Comparison of ENCODE assay signal across 10 cellular contexts in genomic region chrX:24493740-24494543, GRCh38. TPM values are rescaled to one million over a fixed set of nuclear protein-coding genes. Genes with fewer than 3 reads are reported as not detected.
DNase-seq lines count a peak whose midpoint lies in the region; ATAC-seq, FAIRE-seq and TF ChIP-seq lines count a peak whose summit lies in the region.
"Had no signal": no experiment of that assay in that cellular context is flagged by ENCODE, and none has a peak within 500 bp of the region (broad histone marks: within the 10 kb centered on the region; RNA-seq: fewer than 3 reads in every experiment).

No MANE protein-coding gene starts in this region.

- CTCF ChIA-PET in MCF 10A (lab: Yijun Ruan, JAX), result interaction anchor here (1.0 to 10.9 kb wide), 3 partner anchors 97 to 234 kb away, joined by 3 to 310 read pairs (median 10); no protein-coding TSS in a partner anchor
- CTCF ChIA-PET in mammary epithelial cell (lab: Charles Lee; ENCODE audit: low non-redundant PET), result no interaction called here
- CTCF ChIA-PET in HepG2 (lab: Yijun Ruan, JAX; ENCODE audit: low intra/inter-chr PET ratio, low total read pairs), result no interaction called here

- no peaks in the 10 kb centered on the region for H3K4me1 Mint-ChIP-seq in MCF 10A (ENCODE audit: insufficient read depth, unreplicated experiment)
- peaks cover 40% of the 10 kb centered on the region for H3K4me1 Mint-ChIP-seq in activated T-helper 1 cell treated with anti-CD3 and anti-CD28 coated beads, Interleukin-12 subunit alpha, Interleukin-12 subunit beta, Interleukin-2, Interleukin-4 antibody, amounts not matched to agents 30 ng/mL and 10 ng/mL and 1 ng/mL, durations not matched to agents 14 hours and 24 hours and 36 hours (ENCODE audit: low read depth)

- H3K9me3 ChIP-seq in mammary epithelial cell (replicated peaks; ENCODE audit: insufficient read depth, low read length) (no peaks in the 10 kb centered on the region), HepG2 (ENCODE audit: low read length) (no peaks in the 10 kb centered on the region), aorta (ENCODE audit: control insufficient read depth, low read length) (no peaks in the 10 kb centered on the region)
- H3K9me3 ChIP-seq: testis had no signal

- H3K27ac Mint-ChIP-seq in MCF 10A (ENCODE audit: low read depth, unreplicated experiment), result no peak overlapping the region
- peak overlapping the region; percentile 86 for H3K27ac Mint-ChIP-seq in activated T-helper 1 cell treated with anti-CD3 and anti-CD28 coated beads, Interleukin-12 subunit alpha, Interleukin-12 subunit beta, Interleukin-2, Interleukin-4 antibody, amounts not matched to agents 30 ng/mL and 10 ng/mL and 1 ng/mL, durations not matched to agents 14 hours and 24 hours and 36 hours

- no peaks in the 10 kb centered on the region for H3K79me2 ChIP-seq in mammary epithelial cell (ENCODE audit: insufficient read depth, low read length)
- H3K79me2 ChIP-seq in HepG2 (ENCODE audit: insufficient read depth, low read length), result no peaks in the 10 kb centered on the region

- 57% methylated on average over 6 of the region's 6 CpGs for WGBS in mammary epithelial cell (ENCODE audit: low coverage, missing lambda C conversion rate)
- 11% methylated on average over 5 of the region's 6 CpGs for WGBS in HepG2 (ENCODE audit: low lambda C conversion rate)
- WGBS in aorta, 2 donors, result 29 to 43% methylated on average over 6 of the region's 6 CpGs

- no peak overlapping the region for H3K4me3 Mint-ChIP-seq in MCF 10A (ENCODE audit: unreplicated experiment)
- H3K4me3 Mint-ChIP-seq in activated T-helper 1 cell treated with anti-CD3 and anti-CD28 coated beads, Interleukin-12 subunit alpha, Interleukin-12 subunit beta, Interleukin-2, Interleukin-4 antibody, amounts not matched to agents 30 ng/mL and 10 ng/mL and 1 ng/mL, durations not matched to agents 14 hours and 24 hours and 36 hours, result peak overlapping the region; percentile 33

- H3K9ac ChIP-seq in mammary epithelial cell (ENCODE audit: insufficient read depth, low read length) (no peak overlapping the region), HepG2 (ENCODE audit: insufficient read depth, low read depth, low read length) (no peak overlapping the region)

- H3K4me2 ChIP-seq in mammary epithelial cell (ENCODE audit: insufficient read depth, low read depth, low read length), result no peak overlapping the region
- H3K4me2 ChIP-seq in HepG2 (ENCODE audit: low read depth, low read length), result peak overlapping the region; percentile 63

- TF ChIP-seq POLR2A in HepG2 (IDR thresholded peaks at IDR 0.05; ENCODE audit: insufficient read depth in 1 of 2, low read depth in 2 of 2, low read length in 2 of 2), result no peak

- 0 out of 4 replicates have a peak, but pooled peaks of 1 of the 2 experiments have one; percentile 16 for TF ChIP-seq EP300 in HepG2 (IDR thresholded peaks at IDR 0.05; ENCODE audit: low read depth in 2 of 2, low read length in 2 of 2)
- TF ChIP-seq EP300 in HepG2 (CRISPR knock-in tag; IDR thresholded peaks at IDR 0.05; ENCODE audit: borderline replicate concordance), result no peak

- H3K4me3 ChIP-seq in mammary epithelial cell (replicated peaks in 1 of 3; ENCODE audit: insufficient read depth in 1 of 3, low read depth in 2 of 3, low read length in 3 of 3), result no peak overlapping the region
- H3K4me3 ChIP-seq in HepG2 (replicated peaks in 1 of 3; ENCODE audit: insufficient read depth in 1 of 3, low read depth in 2 of 3, low read length in 3 of 3), result peak overlapping the region in 2 of 3 experiments; percentile 10 to 13; a peak in 1 of 6 replicates
- H3K4me3 ChIP-seq in aorta (ENCODE audit: low read length in 2 of 2), result no peak overlapping the region
- H3K4me3 ChIP-seq: cardiac muscle cell, testis had no signal

- no peak for TF ChIP-seq RAD21 in HepG2 (CRISPR knock-in tag; IDR thresholded peaks at IDR 0.05)

- no peak overlapping the region for H3K27ac ChIP-seq in mammary epithelial cell (ENCODE audit: insufficient read depth, low read depth, low read length)
- peak overlapping the region; percentile 45 for H3K27ac ChIP-seq in HepG2 (ENCODE audit: extremely low read length, insufficient read depth, low read length)
- peak overlapping the region; percentile 12 for H3K27ac ChIP-seq in aorta (ENCODE audit: low read depth in 1 of 2, low read length in 2 of 2)
- H3K27ac ChIP-seq: testis had no signal

- FAIRE-seq in HepG2 (lab: Jason Lieb, UNC), result peak; percentile 89

- POLR2A ChIA-PET in MCF 10A (lab: Yijun Ruan, JAX), result interaction anchor here (0.5 to 3.8 kb wide), 4 partner anchors 28 to 344 kb away, joined by 3 to 15 read pairs (median 10); partner anchors contain the start of gene PDK3
- POLR2A ChIA-PET in HepG2 (lab: Yijun Ruan, JAX), result no interaction called here

- BruUV-seq in MCF 10A (replicated peaks; lab: Mats Ljungman, UMichigan), result no TSS peak
- BruUV-seq in mammary epithelial cell (replicated peaks; lab: Mats Ljungman, UMichigan), result no TSS peak
- no TSS peak for BruUV-seq in HepG2 (replicated peaks; lab: Mats Ljungman, UMichigan)

- in situ Hi-C loops in mammary epithelial cell (cut with MboI; ENCODE audit: low sequenced_read_pairs in 2 of 2) (no loop called here), HepG2 (cut with HindIII; ENCODE audit: extremely low pct_ligation_motif_present, low pct_unique_long_range_greater_than_20kb) (loop anchor here (10.0 kb wide), 1 partner anchor 99 kb away; no protein-coding TSS in a partner anchor)

- H3K36me3 Mint-ChIP-seq in MCF 10A (ENCODE audit: insufficient read depth, unreplicated experiment), result no peaks in the 10 kb centered on the region
- H3K36me3 Mint-ChIP-seq in activated T-helper 1 cell treated with anti-CD3 and anti-CD28 coated beads, Interleukin-12 subunit alpha, Interleukin-12 subunit beta, Interleukin-2, Interleukin-4 antibody, amounts not matched to agents 30 ng/mL and 10 ng/mL and 1 ng/mL, durations not matched to agents 14 hours and 24 hours and 36 hours (ENCODE audit: low read depth), result peaks cover 4% of the 10 kb centered on the region

- dilution Hi-C loops in mammary epithelial cell (cut with HindIII; ENCODE audit: low sequenced_read_pairs), result loop anchor here (5.0 kb wide), 1 partner anchor 97 kb away; no protein-coding TSS in a partner anchor

- H2AFZ ChIP-seq in mammary epithelial cell (ENCODE audit: low read depth, low read length) (no peak overlapping the region), HepG2 (ENCODE audit: low read length) (no peak overlapping the region)

- H4K20me1 ChIP-seq in mammary epithelial cell (ENCODE audit: insufficient read depth, low read length) (no peaks in the 10 kb centered on the region), HepG2 (ENCODE audit: insufficient read depth, low read length) (no peaks in the 10 kb centered on the region)

- no peaks in the 10 kb centered on the region for H3K36me3 ChIP-seq in mammary epithelial cell (ENCODE audit: insufficient read depth, low read length)
- H3K36me3 ChIP-seq in HepG2 (replicated peaks in 1 of 2; ENCODE audit: control insufficient read depth in 1 of 2, insufficient read depth in 2 of 2, low read length in 2 of 2), result no peaks in the 10 kb centered on the region
- no peaks in the 10 kb centered on the region for H3K36me3 ChIP-seq in aorta (ENCODE audit: control insufficient read depth in 1 of 2, insufficient read depth in 2 of 2, low read length in 1 of 2)
- H3K36me3 ChIP-seq: cardiac muscle cell had no signal

- H3K9me3 Mint-ChIP-seq in MCF 10A (ENCODE audit: unreplicated experiment), result no peaks in the 10 kb centered on the region
- no peaks in the 10 kb centered on the region for H3K9me3 Mint-ChIP-seq in activated T-helper 1 cell treated with anti-CD3 and anti-CD28 coated beads, Interleukin-12 subunit alpha, Interleukin-12 subunit beta, Interleukin-2, Interleukin-4 antibody, amounts not matched to agents 30 ng/mL and 10 ng/mL and 1 ng/mL, durations not matched to agents 14 hours and 24 hours and 36 hours

- H3K4me1 ChIP-seq in mammary epithelial cell (ENCODE audit: insufficient read depth, low read length), result no peaks in the 10 kb centered on the region
- peaks cover 43% of the 10 kb centered on the region for H3K4me1 ChIP-seq in HepG2 (ENCODE audit: insufficient read depth, low read length)
- no peaks in the 10 kb centered on the region for H3K4me1 ChIP-seq in aorta (ENCODE audit: control insufficient read depth in 1 of 2, insufficient read depth in 2 of 2, low read length in 2 of 2)

- H3K27me3 ChIP-seq in mammary epithelial cell (ENCODE audit: insufficient read depth, low read length), result no peaks in the 10 kb centered on the region
- no peaks in the 10 kb centered on the region for H3K27me3 ChIP-seq in HepG2 (ENCODE audit: control insufficient read depth in 1 of 2, insufficient read depth in 2 of 2, low read length in 2 of 2)
- no peaks in the 10 kb centered on the region for H3K27me3 ChIP-seq in aorta (ENCODE audit: control insufficient read depth in 1 of 2, insufficient read depth in 2 of 2, low read length in 1 of 2)
- H3K27me3 ChIP-seq: cardiac muscle cell, testis had no signal

- intact Hi-C loops in MCF 10A (cut with micrococcal nuclease), result loop anchor here (2.0 kb wide), 1 partner anchor 29 kb away; the partner anchor contains the start of gene PDK3
- intact Hi-C loops in mammary epithelial cell (cut with micrococcal nuclease), result no loop called here
- intact Hi-C loops in activated T-helper 1 cell treated with anti-CD3 and anti-CD28 coated beads, Interleukin-12 subunit alpha, Interleukin-12 subunit beta, Interleukin-2, Interleukin-4 antibody, amounts not matched to agents 30 ng/mL and 10 ng/mL and 1 ng/mL, durations not matched to agents 14 hours and 24 hours and 36 hours (cut with micrococcal nuclease), result loop anchor here (1.0 to 2.0 kb wide), 2 partner anchors 14 to 27 kb away; no protein-coding TSS in a partner anchor
- intact Hi-C loops in HepG2 (cut with micrococcal nuclease; ENCODE audit: unreplicated experiment), result no loop called here
- intact Hi-C loops in aorta (cut with DNase I), result no loop called here

- H3K27me3 Mint-ChIP-seq in MCF 10A (ENCODE audit: insufficient read depth, unreplicated experiment), result peaks cover 47% of the 10 kb centered on the region
- H3K27me3 Mint-ChIP-seq in activated T-helper 1 cell treated with anti-CD3 and anti-CD28 coated beads, Interleukin-12 subunit alpha, Interleukin-12 subunit beta, Interleukin-2, Interleukin-4 antibody, amounts not matched to agents 30 ng/mL and 10 ng/mL and 1 ng/mL, durations not matched to agents 14 hours and 24 hours and 36 hours (ENCODE audit: insufficient read depth), result no peaks in the 10 kb centered on the region

- TF ChIP-seq CTCF in MCF 10A (IDR thresholded peaks at IDR 0.05; ENCODE audit: unreplicated experiment) (no peak), mammary epithelial cell (conservative IDR thresholded peaks at IDR 0.05 in 1 of 2, IDR thresholded peaks at IDR 0.05 in 1 of 2; ENCODE audit: extremely low read depth in 1 of 2, insufficient read depth in 1 of 2, low read depth in 1 of 2, low read length in 2 of 2) (no peak), HepG2 (CRISPR knock-in tag; IDR thresholded peaks at IDR 0.05) (no peak)

- ATAC-seq in HepG2 (peak; percentile 65), aorta (ENCODE audit: low FRiP score) (no peak), SK-N-SH treated with all-trans-retinoic acid at 6 μM for 48 hours (no peak), GM18498 (IDR thresholded peaks at IDR 0.05; ENCODE audit: unreplicated experiment) (no peak)

- DNase-seq in MCF 10A (ENCODE audit: unreplicated experiment) (peak; percentile 23), mammary epithelial cell (no peak), HepG2 (ENCODE audit: low spot score) (peak; percentile 38), aorta (no peak), NCI-H1694 treated with DMSO at 0.1 percent for 48 hours (lab: John Stamatoyannopoulos, UW) (no peak)
- no peak for DNase-seq in activated T-helper 1 cell treated with anti-CD3 and anti-CD28 coated beads, Interleukin-12 subunit alpha, Interleukin-12 subunit beta, Interleukin-2, Interleukin-4 antibody, amounts not matched to agents 30 ng/mL and 10 ng/mL and 1 ng/mL, durations not matched to agents 14 hours and 24 hours and 36 hours (ENCODE audit: low spot score)

RNA-seq across cellular contexts. Expression of gene PDK3, which starts 28.9 kb away (rescaled TPM):
- total RNA-seq in MCF 10A (2022) (1.0 and 1.4 TPM in 2 replicates), mammary epithelial cell (1 to 10 TPM; 1.2 to 6.0 TPM), HepG2 (2016; rRNA removed; fragmentation: Illumina TruSeq; extraction: Trizol) (9.1 and 13.3 TPM in 2 replicates), aorta (100 to 1,000 TPM in 1 of 2 donors, 10 to 100 TPM in 1; 62.1 to 119 TPM)
- polyA plus RNA-seq in mammary epithelial cell (9.2 TPM), HepG2 (2011; rRNA removed) (7.3 and 10.5 TPM in 2 replicates), aorta (10 to 100 TPM; 15.4 to 29.9 TPM)
- polyA minus RNA-seq in mammary epithelial cell, result 15.6 TPM
- total RNA-seq in activated T-helper 1 cell treated with anti-CD3 and anti-CD28 coated beads, Interleukin-12 subunit alpha, Interleukin-12 subunit beta, Interleukin-2, Interleukin-4 antibody, amounts not matched to agents 30 ng/mL and 10 ng/mL and 1 ng/mL, durations not matched to agents 14 hours and 24 hours and 36 hours, result 24.1 and 27.2 TPM in 2 replicates
- total RNA-seq in HepG2 (2016; cell fraction: cytosol; rRNA removed; fragmentation: Illumina TruSeq; extraction: Trizol; ENCODE audit: low read depth), result 3.8 and 5.6 TPM in 2 replicates
- 8.5 and 14.7 TPM in 2 replicates for total RNA-seq in HepG2 (2016; cell fraction: insoluble cytoplasmic fraction; rRNA removed; fragmentation: Illumina TruSeq; extraction: Trizol)
- 7.0 and 7.7 TPM in 2 replicates for total RNA-seq in HepG2 (2016; cell fraction: membrane; rRNA removed; fragmentation: Illumina TruSeq; extraction: Trizol)
- 6.3 and 7.8 TPM in 2 replicates for total RNA-seq in HepG2 (2016; cell fraction: nucleus; rRNA removed; fragmentation: Illumina TruSeq; extraction: Trizol)
- polyA plus RNA-seq in HepG2 (2011; cell fraction: cytosol; rRNA removed), result 6.6 and 7.1 TPM in 2 replicates
- polyA plus RNA-seq in HepG2 (2011; cell fraction: nucleus; rRNA removed), result 5.0 and 5.2 TPM in 2 replicates
- polyA plus RNA-seq in HepG2 (2012), result 2.9 and 5.4 TPM in 2 replicates
- polyA plus RNA-seq in HepG2 (2016; cell fraction: cytosol; fragmentation: Illumina TruSeq; extraction: Trizol; ENCODE audit: low read depth), result 3.3 and 3.6 TPM in 2 replicates
- polyA plus RNA-seq in HepG2 (2016; cell fraction: insoluble cytoplasmic fraction; fragmentation: Illumina TruSeq; extraction: Trizol; ENCODE audit: low read depth), result 10.0 and 10.1 TPM in 2 replicates
- 5.3 and 5.7 TPM in 2 replicates for polyA plus RNA-seq in HepG2 (2016; cell fraction: membrane; fragmentation: Illumina TruSeq; extraction: Trizol; ENCODE audit: low read depth)
- 3.5 and 5.6 TPM in 2 replicates for polyA plus RNA-seq in HepG2 (2016; cell fraction: nucleus; fragmentation: Illumina TruSeq; extraction: Trizol; ENCODE audit: insufficient read depth, low read depth)
- polyA minus RNA-seq in HepG2 (2011; rRNA and poly(A)+ RNA removed; ENCODE audit: low replicate concordance), result 10.5 and 17.1 TPM in 2 replicates
- polyA minus RNA-seq in HepG2 (2011; cell fraction: cytosol; rRNA and poly(A)+ RNA removed), result 11.8 and 13.5 TPM in 2 replicates
- polyA minus RNA-seq in HepG2 (2011; cell fraction: nucleus; rRNA and poly(A)+ RNA removed), result 15.2 and 15.5 TPM in 2 replicates

Comparison
In these comparisons a context has a peak if more than half of its experiments do, and no peak if none do; other contexts are left out.
1. DNase-seq: peak in MCF 10A (single experiment) and HepG2 (single experiment); none in mammary epithelial cell (single experiment), activated T-helper 1 cell treated with anti-CD3 and anti-CD28 coated beads, Interleukin-12 subunit alpha, Interleukin-12 subunit beta, Interleukin-2, Interleukin-4 antibody, amounts not matched to agents 30 ng/mL and 10 ng/mL and 1 ng/mL, durations not matched to agents 14 hours and 24 hours and 36 hours (single experiment), aorta (0 of 2) and NCI-H1694 treated with DMSO at 0.1 percent for 48 hours (single experiment).
2. intact Hi-C loops: an anchor here in MCF 10A (2.0 kb wide) and activated T-helper 1 cell treated with anti-CD3 and anti-CD28 coated beads, Interleukin-12 subunit alpha, Interleukin-12 subunit beta, Interleukin-2, Interleukin-4 antibody, amounts not matched to agents 30 ng/mL and 10 ng/mL and 1 ng/mL, durations not matched to agents 14 hours and 24 hours and 36 hours (1.0 to 2.0 kb wide); none called in mammary epithelial cell, HepG2 and aorta.
3. H3K4me3 ChIP-seq: peak in HepG2 (2 of 3); none in mammary epithelial cell (0 of 3) and aorta (0 of 2).